In the genomic region with DNA sequence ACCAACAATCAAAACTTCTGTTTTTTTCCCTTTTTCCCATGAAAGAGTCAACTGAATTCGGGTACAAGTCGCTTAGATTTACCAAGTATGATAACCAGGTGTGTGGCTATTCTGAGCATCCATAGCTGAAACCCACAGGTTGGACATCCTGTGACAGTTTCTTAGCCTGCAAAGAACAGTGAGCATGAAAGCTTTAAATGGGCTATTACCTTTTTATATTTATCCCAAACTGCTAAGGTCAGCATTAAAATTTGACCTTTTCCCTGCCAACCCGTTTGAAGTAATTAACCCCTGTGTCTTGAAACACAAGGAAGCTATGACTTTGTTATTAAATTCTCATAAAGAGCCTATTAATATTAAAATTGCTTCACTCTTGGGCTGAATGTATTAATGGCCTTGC, we compare ENCODE assay signal across 21 cellular contexts.
"Had no signal": no experiment of that assay in that cellular context is flagged by ENCODE, and none has a peak within 500 bp of the region (broad histone marks: within the 10 kb centered on the region; RNA-seq: fewer than 3 reads in every experiment).

No MANE protein-coding gene starts in this region.

- H3K27me3 Mint-ChIP-seq: IgD-negative memory B cell had no signal

- H3K4me3 ChIP-seq: MG63 had no signal

- DNase-seq: Karpas-422, KG1, MG63, NCI-H1092 treated with DMSO at 0.1 percent for 48 hours, NCI-H1436, NCI-H187, NCI-H2029, NCI-H2081 treated with DMSO at 0.1 percent for 48 hours, NCI-H2171, NCI-H226, NCI-H446, NCI-H510A, NCI-H524 treated with DMSO at 0.1 percent for 48 hours, NCI-H69, NCI-H774, Right ventricle myocardium superior, RPMI8226, SIG-M5 had no signal

- H3K4me3 Mint-ChIP-seq: IgD-negative memory B cell had no signal

- H3K36me3 ChIP-seq: MG63 had no signal

- H3K9me3 ChIP-seq: MG63 had no signal

- H3K27ac Mint-ChIP-seq: IgD-negative memory B cell had no signal

- FAIRE-seq: RCC 7860 had no signal

- ATAC-seq: SK-N-SH treated with all-trans-retinoic acid at 6 μM for 48 hours had no signal
